In the genomic region with DNA sequence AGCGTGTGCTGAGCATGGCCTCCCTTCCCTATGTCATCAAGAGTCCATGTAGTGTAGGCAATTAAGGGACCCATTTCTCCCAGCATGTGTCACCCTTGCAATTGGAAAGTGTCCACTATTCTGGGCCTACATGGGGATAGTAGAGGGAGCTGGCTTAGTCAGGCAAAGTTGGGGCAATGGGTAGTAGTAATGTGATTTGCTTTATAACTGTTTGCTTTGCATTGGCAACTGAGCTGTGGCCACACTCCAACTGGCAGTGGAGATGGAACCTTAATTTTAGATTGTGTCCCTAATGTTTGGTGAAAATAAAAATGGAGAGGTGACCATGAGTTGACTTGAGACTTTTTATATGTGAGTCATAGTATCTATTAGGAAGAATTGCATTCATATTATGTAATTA, we compare ENCODE assay signal across 20 cellular contexts.
"Had no signal": no experiment of that assay in that cellular context is flagged by ENCODE, and none has a peak within 500 bp of the region (broad histone marks: within the 10 kb centered on the region; RNA-seq: fewer than 3 reads in every experiment).

No MANE protein-coding gene starts in this region.

- H3K27ac ChIP-seq: breast epithelium, RWPE1 had no signal

- ATAC-seq: activated CD4-positive, CD25-positive, alpha-beta regulatory T cell treated with anti-CD3 and anti-CD28 coated beads, Interleukin-2, amount 50 U/mL, for 24 hours; activated CD8-positive, alpha-beta T cell treated with anti-CD3 and anti-CD28 coated beads for 36 hours; activated T-cell treated with anti-CD3 and anti-CD28 coated beads, Interleukin-2, amount 50 U/mL, for 72 hours; Panc1 had no signal

- H3K27me3 ChIP-seq: breast epithelium had no signal

- H3K36me3 ChIP-seq: breast epithelium had no signal

- H3K4me1 ChIP-seq: breast epithelium had no signal

- DNase-seq: activated CD4-positive, alpha-beta T cell treated with anti-CD3 and anti-CD28 coated beads for 4 hours; activated CD8-positive, alpha-beta memory T cell treated with anti-CD3 and anti-CD28 coated beads, Interleukin-2, amount 50 U/mL, for 4 hours; activated CD8-positive, alpha-beta T cell treated with anti-CD3 and anti-CD28 coated beads for 36 hours; activated gamma-delta T cell treated with Interleukin-2 at 50 U/mL for 16 hours; activated naive CD4-positive, alpha-beta T cell treated with anti-CD3 and anti-CD28 coated beads, Interleukin-2, amount 10 ng/mL, durations not matched to agents 7 days and 5 days; activated naive CD8-positive, alpha-beta T cell treated with anti-CD3 and anti-CD28 coated beads for 36 hours; activated T-cell treated with anti-CD3 and anti-CD28 coated beads, Interleukin-2, amount 50 U/mL, for 72 hours; central memory CD4-positive, alpha-beta T cell; NCI-H1105 treated with DMSO at 0.1 percent for 48 hours; NCI-H1436 treated with DMSO at 0.1 percent for 48 hours; NCI-H187; NCI-H2081; NCI-H446; NCI-H524; NCI-H748 treated with DMSO at 0.1 percent for 48 hours; SHP77 treated with DMSO at 0.1 percent for 48 hours had no signal

- H3K4me3 ChIP-seq: breast epithelium had no signal

- H3K9me3 ChIP-seq: breast epithelium had no signal
